21 cellular contexts compared by ENCODE assay signal in the genomic region with DNA sequence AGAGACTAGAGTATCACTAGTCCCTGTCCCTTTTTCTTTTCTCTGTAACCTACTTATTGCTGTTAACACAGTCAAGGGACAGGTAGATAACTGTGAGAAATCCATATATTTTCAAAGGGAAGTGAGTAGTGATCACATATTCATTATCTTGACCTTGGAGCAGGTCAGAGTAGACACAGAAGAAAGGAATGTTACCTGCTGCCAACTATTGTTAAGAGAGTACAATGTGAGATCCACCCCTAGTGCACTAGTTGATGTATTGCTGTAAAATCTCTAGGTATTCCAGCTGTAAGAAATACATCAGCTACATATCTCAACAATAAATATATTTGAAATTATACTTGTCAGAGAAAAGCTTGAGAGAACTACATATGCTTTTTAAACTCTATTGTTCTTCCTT.
A peak's percentile ranks its signal among the peaks of the same experiment; 100 is the strongest.
DNase-seq lines count a peak whose midpoint lies in the region; TF ChIP-seq lines count a peak whose summit lies in the region.
"Had no signal": no experiment of that assay in that cellular context is flagged by ENCODE, and none has a peak within 500 bp of the region (broad histone marks: within the 10 kb centered on the region; RNA-seq: fewer than 3 reads in every experiment).

No MANE protein-coding gene starts in this region.

- CTCF ChIA-PET in CD8-positive, alpha-beta memory T cell (lab: Charles Lee), result no interaction called here

- H3K4me1 Mint-ChIP-seq in CD8-positive, alpha-beta memory T cell, result no peaks in the 10 kb centered on the region
- H3K4me1 Mint-ChIP-seq: CD4-positive, CD25-positive, alpha-beta regulatory T cell had no signal

- H3K27ac ChIP-seq in caudate nucleus (ENCODE audit: low read depth, low read length), result no peak overlapping the region
- no peak overlapping the region for H3K27ac ChIP-seq in CD8-positive, alpha-beta memory T cell (ENCODE audit: low read depth, low read length)
- H3K27ac ChIP-seq: cardiac muscle cell, KMS-11, uterus had no signal

- H3K4me1 ChIP-seq in CD8-positive, alpha-beta memory T cell (ENCODE audit: insufficient read depth, low read length), result no peaks in the 10 kb centered on the region
- H3K4me1 ChIP-seq: uterus had no signal

- TF ChIP-seq CTCF in kidney epithelial cell (IDR thresholded peaks at IDR 0.05; ENCODE audit: insufficient read depth, low read length, poor library complexity, severe bottlenecking), result no peak

- no peak overlapping the region for H3K4me3 Mint-ChIP-seq in CD8-positive, alpha-beta memory T cell
- H3K4me3 Mint-ChIP-seq: CD4-positive, CD25-positive, alpha-beta regulatory T cell had no signal

- in situ Hi-C loops in ACHN (cut with HindIII; ENCODE audit: low pct_ligation_motif_present, low pct_unique_long_range_greater_than_20kb, low sequenced_read_pairs), result no loop called here

- no peak overlapping the region for H3K4me3 ChIP-seq in kidney epithelial cell (ENCODE audit: low read depth, low read length)
- no peak overlapping the region for H3K4me3 ChIP-seq in CD8-positive, alpha-beta memory T cell (ENCODE audit: low read length)
- H3K4me3 ChIP-seq: cardiac muscle cell, uterus had no signal

- DNase-seq in ACHN (peak; percentile 31), HS-5 (ENCODE audit: low read depth) (peak; percentile 20), dermis blood vessel endothelial cell (peak; percentile 81), kidney epithelial cell (ENCODE audit: low read depth) (peak; percentile 4), caudate nucleus (lab: John Stamatoyannopoulos, UW) (no peak), SIG-M5 (lab: John Stamatoyannopoulos, UW) (no peak), SKM-1 treated with dmso at 0.1 percent for 144 hours (lab: John Stamatoyannopoulos, UW; ENCODE audit: unreplicated experiment) (no peak)
- DNase-seq in CD8-positive, alpha-beta memory T cell, result no peak
- DNase-seq: activated CD8-positive, alpha-beta memory T cell treated with anti-CD3 and anti-CD28 coated beads, Interleukin-2, amount 50 U/mL, for 48 hours; activated effector memory CD4-positive, alpha-beta T cell treated with anti-CD3 and anti-CD28 coated beads, Interleukin-2, amount 50 U/mL, for 16 hours; CD4-positive, CD25-positive, alpha-beta regulatory T cell; DMS53; effector memory CD4-positive, alpha-beta T cell; left cardiac atrium; NCI-H2081; NCI-H510A; NK-92 treated with Interleukin-12 subunit alpha and Interleukin-12 subunit beta, amount 100 ng/mL, for 24 hours; stimulated activated CD8-positive, alpha-beta memory T cell treated with anti-CD3 and anti-CD28 coated beads, Interleukin-4, amount 100 ng/mL, for 48 hours; uterus had no signal

- no peaks in the 10 kb centered on the region for H3K36me3 Mint-ChIP-seq in CD8-positive, alpha-beta memory T cell
- H3K36me3 Mint-ChIP-seq: CD4-positive, CD25-positive, alpha-beta regulatory T cell had no signal

- no peaks in the 10 kb centered on the region for H3K27me3 Mint-ChIP-seq in CD8-positive, alpha-beta memory T cell

- no peak overlapping the region for H3K27ac Mint-ChIP-seq in CD8-positive, alpha-beta memory T cell
- H3K27ac Mint-ChIP-seq: CD4-positive, CD25-positive, alpha-beta regulatory T cell had no signal

- no peaks in the 10 kb centered on the region for H3K9me3 ChIP-seq in CD8-positive, alpha-beta memory T cell (ENCODE audit: low read length)
- H3K9me3 ChIP-seq: uterus had no signal

- H3K27me3 ChIP-seq in kidney epithelial cell (ENCODE audit: control insufficient read depth, insufficient read depth, low read length), result no peaks in the 10 kb centered on the region
- H3K27me3 ChIP-seq in CD8-positive, alpha-beta memory T cell (ENCODE audit: insufficient read depth, low read length, poor library complexity, severe bottlenecking), result no peaks in the 10 kb centered on the region
- H3K27me3 ChIP-seq: cardiac muscle cell, uterus had no signal

- H3K9me3 Mint-ChIP-seq in CD8-positive, alpha-beta memory T cell, result peaks cover 0 to 16% (median 5%) of the 10 kb centered on the region in 5 donors

- no peaks in the 10 kb centered on the region for H3K36me3 ChIP-seq in kidney epithelial cell (ENCODE audit: control insufficient read depth, insufficient read depth, low read length)
- H3K36me3 ChIP-seq in CD8-positive, alpha-beta memory T cell (ENCODE audit: insufficient read depth, low read length), result no peaks in the 10 kb centered on the region
- H3K36me3 ChIP-seq: cardiac muscle cell, uterus had no signal

- POLR2A ChIA-PET in CD8-positive, alpha-beta memory T cell (lab: Charles Lee), result no interaction called here

Comparison
In these comparisons a context has a peak if more than half of its experiments do, and no peak if none do; other contexts are left out.
1. DNase-seq: peak in ACHN (single experiment), HS-5 (single experiment), dermis blood vessel endothelial cell (single experiment) and kidney epithelial cell (single experiment); none in caudate nucleus (0 of 61), SIG-M5 (single experiment), SKM-1 treated with dmso at 0.1 percent for 144 hours (single experiment) and CD8-positive, alpha-beta memory T cell (0 of 5).